17 cellular contexts compared by ENCODE assay signal in genomic region chr12:124078800-124079199, GRCh38.
A peak's percentile ranks its signal among the peaks of the same experiment; 100 is the strongest.
DNase-seq lines count a peak whose midpoint lies in the region; ATAC-seq and TF ChIP-seq lines count a peak whose summit lies in the region.
"Had no signal": no experiment of that assay in that cellular context is flagged by ENCODE, and none has a peak within 500 bp of the region (broad histone marks: within the 10 kb centered on the region; RNA-seq: fewer than 3 reads in every experiment).

No MANE protein-coding gene starts in this region.

- H3K4me3 ChIP-seq in lower lobe of right lung (no peak overlapping the region), upper lobe of right lung (no peak overlapping the region)
- H3K4me3 ChIP-seq: A549, GM12878, GM23248 had no signal

- H3K9me3 ChIP-seq in lower lobe of right lung (no peaks in the 10 kb centered on the region), upper lobe of right lung (no peaks in the 10 kb centered on the region)
- H3K9me3 ChIP-seq: A549 had no signal

- ATAC-seq in lower lobe of right lung (peak; percentile 47 to 82), upper lobe of right lung (peak; percentile 70)
- ATAC-seq: A549, GM12878 had no signal

- H3K27ac ChIP-seq in lower lobe of right lung (no peak overlapping the region), upper lobe of right lung (no peak overlapping the region)
- H3K27ac ChIP-seq: A549, C4-2B, GM23248, KMS-11 had no signal

- H3K27me3 ChIP-seq in lower lobe of right lung (ENCODE audit: low read depth) (no peaks in the 10 kb centered on the region), upper lobe of right lung (no peaks in the 10 kb centered on the region)

- TF ChIP-seq CTCF in lower lobe of right lung (IDR thresholded peaks at IDR 0.05), result no peak
- TF ChIP-seq CTCF in upper lobe of right lung (IDR thresholded peaks at IDR 0.05), result no peak

- intact Hi-C loops in lower lobe of right lung (cut with DNase I) (no loop called here), upper lobe of right lung (cut with DNase I) (no loop called here)

- DNase-seq in NCI-H82 (lab: John Stamatoyannopoulos, UW) (peak; percentile 87), ecto neural progenitor cell (ENCODE audit: low spot score) (peak; percentile 34), lower lobe of right lung (no peak), upper lobe of right lung (no peak), MV-4-11 (lab: John Stamatoyannopoulos, UW) (no peak), A172 (ENCODE audit: low spot score) (no peak), NCI-H69 (lab: John Stamatoyannopoulos, UW) (no peak)
- DNase-seq: AML-193; CD4-positive, alpha-beta T cell; DND-41; EL; GM23248; HCEC 1CT had no signal

- H3K36me3 ChIP-seq in lower lobe of right lung, result no peaks in the 10 kb centered on the region
- no peaks in the 10 kb centered on the region for H3K36me3 ChIP-seq in upper lobe of right lung

- H3K4me1 ChIP-seq in lower lobe of right lung (no peaks in the 10 kb centered on the region), upper lobe of right lung (no peaks in the 10 kb centered on the region)
- H3K4me1 ChIP-seq: A549 had no signal

Comparison
In these comparisons a context has a peak if more than half of its experiments do, and no peak if none do; other contexts are left out.
1. DNase-seq: peak in NCI-H82 (single experiment) and ecto neural progenitor cell (single experiment); none in lower lobe of right lung (single experiment), upper lobe of right lung (single experiment), MV-4-11 (single experiment), A172 (single experiment) and NCI-H69 (single experiment).